ENCODE assay signal across 4 cellular contexts in the genomic region with DNA sequence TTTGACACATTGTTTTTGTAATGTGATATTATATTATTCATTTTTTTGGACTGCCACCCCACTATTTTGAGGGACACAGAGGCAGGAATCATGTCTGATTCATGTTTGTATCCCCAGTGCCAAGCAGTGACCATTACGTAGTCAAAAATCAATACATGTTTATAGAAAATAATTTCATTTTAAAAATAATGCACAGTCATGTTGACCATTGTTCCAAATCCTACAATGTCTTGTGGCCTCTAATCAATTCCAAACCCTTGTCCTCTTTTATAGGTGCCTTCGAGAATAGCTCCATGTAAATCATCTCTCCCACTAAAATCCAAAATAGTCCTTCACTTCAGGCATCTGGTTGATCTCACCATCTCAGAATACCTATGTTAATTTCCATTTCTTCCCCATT.
TF ChIP-seq lines count a peak whose summit lies in the region.

No MANE protein-coding gene starts in this region.

TF ChIP-seq in HepG2, 621 proteins besides CTCF, POLR2A, EP300 and RAD21:
- TF ChIP-seq ZFP62 (CRISPR knock-in tag; IDR thresholded peaks at IDR 0.05) (no peak), NFE2L2 (IDR thresholded peaks at IDR 0.05; ENCODE audit: low read length) (peak; percentile 73)

TF ChIP-seq in A549, 52 proteins besides CTCF, POLR2A, EP300 and RAD21:
- TF ChIP-seq HOXB5 (CRISPR knock-in tag; IDR thresholded peaks at IDR 0.05) = no peak
- TF ChIP-seq MAFK (IDR thresholded peaks at IDR 0.05; ENCODE audit: partially characterized antibody) = peak; percentile 5
- TF ChIP-seq NFE2L2 (conservative IDR thresholded peaks at IDR 0.05; ENCODE audit: low read length) = peak; percentile 66
TF ChIP-seq in A549: peak in this region for 2.

TF ChIP-seq in IMR-90, 13 proteins besides CTCF, POLR2A, EP300 and RAD21:
- TF ChIP-seq NFE2L2 (IDR thresholded peaks at IDR 0.05; ENCODE audit: low read depth, low read length) (peak; percentile 42; the same call in 1 of the 2 replicates), BHLHE40 (IDR thresholded peaks at IDR 0.05; ENCODE audit: low read depth, low read length) (no peak)

TF ChIP-seq in K562, 482 proteins besides CTCF, POLR2A, EP300 and RAD21:
- TF ChIP-seq MAFG (tag; conservative IDR thresholded peaks at IDR 0.05) (0 out of 2 replicates have a peak, but pooled peaks have one; percentile 6), MYC (IDR thresholded peaks at IDR 0.05; ENCODE audit: low read depth, low read length) (no peak), MYC (CRISPR knock-in tag; IDR thresholded peaks at IDR 0.05; ENCODE audit: borderline replicate concordance, low read depth) (no peak), PKNOX1 (IDR thresholded peaks at IDR 0.05) (no peak)
